ENCODE assay signal across 7 cellular contexts in the genomic region with DNA sequence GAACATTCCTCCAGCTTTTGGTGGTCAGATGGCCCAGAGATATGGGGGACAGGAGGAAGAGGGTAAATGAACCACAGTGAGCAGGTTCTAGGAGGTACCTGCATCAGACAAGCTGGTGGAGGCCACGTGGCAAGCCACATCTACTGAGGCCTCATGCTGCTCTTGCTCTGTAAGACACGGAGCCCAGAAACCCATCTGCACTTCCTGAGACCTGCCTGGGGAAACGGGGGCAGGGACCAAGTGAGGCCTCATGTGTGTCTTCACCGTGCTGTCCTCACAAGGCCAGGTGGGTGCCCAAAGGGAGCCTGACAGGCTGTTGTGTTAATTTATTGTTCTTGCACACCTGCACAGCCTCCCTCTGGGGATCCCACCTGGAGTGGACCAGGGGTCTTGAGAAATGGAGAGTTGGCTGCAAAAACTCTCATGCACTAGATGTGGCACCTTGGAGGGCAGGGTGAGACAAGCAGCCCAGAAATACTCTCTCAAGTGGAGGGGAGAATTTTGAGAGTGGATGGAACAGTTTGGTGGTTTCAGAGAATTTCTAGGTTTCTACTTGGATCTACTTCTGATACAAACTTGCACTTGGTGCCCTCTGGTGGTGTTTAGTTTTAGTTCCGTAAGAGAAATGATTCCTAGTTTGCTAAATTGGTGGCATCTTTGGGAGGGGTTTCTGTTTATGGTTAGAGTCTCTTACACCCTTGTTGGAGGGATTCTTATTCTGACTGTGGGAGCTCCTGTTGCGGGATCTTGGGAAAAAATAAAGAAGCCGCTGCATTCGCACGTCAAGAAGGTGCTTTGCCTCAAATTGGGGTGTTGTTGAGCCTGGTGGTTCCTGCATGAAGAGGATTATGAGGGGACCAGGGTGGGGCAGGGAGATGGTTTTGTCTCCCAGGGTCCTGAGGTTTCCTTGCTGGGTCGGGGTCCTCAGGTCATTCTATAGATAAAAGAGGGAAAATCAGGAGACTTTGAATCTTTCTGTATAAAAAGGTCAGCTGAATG. TPM values are rescaled to one million over a fixed set of nuclear protein-coding genes. Genes with fewer than 3 reads are reported as not detected.
DNase-seq lines count a peak whose midpoint lies in the region; TF ChIP-seq lines count a peak whose summit lies in the region.

No MANE protein-coding gene starts in this region.

- no peak overlapping the region for H3K4ac ChIP-seq in neuronal stem cell (ENCODE audit: low read length)

- H3K36me3 ChIP-seq in neuronal stem cell (replicated peaks in 1 of 2; ENCODE audit: control insufficient read depth in 2 of 2, insufficient read depth in 2 of 2, low read length in 2 of 2), result no peaks in the 10 kb centered on the region

- WGBS in neuronal stem cell (ENCODE audit: extremely low coverage in 2 of 2, insufficient read length in 2 of 2, insufficient replicate concordance in 1 of 2), 2 donors, result no CpG with 5 or more reads among the region's 10 CpGs

- H2BK120ac ChIP-seq in neuronal stem cell (ENCODE audit: low read depth, low read length), result no peak overlapping the region

- H3K4me2 ChIP-seq in neuronal stem cell (ENCODE audit: insufficient read depth, low read length, poor library complexity, severe bottlenecking), result no peak overlapping the region

- no peak overlapping the region for H3K23ac ChIP-seq in neuronal stem cell (ENCODE audit: low read depth, low read length, poor library complexity)

- H3K27me3 ChIP-seq in neuronal stem cell (ENCODE audit: control insufficient read depth in 3 of 3, insufficient read depth in 3 of 3, low read depth in 1 of 3, low read length in 3 of 3), result no peaks in the 10 kb centered on the region

- DNase-seq in DMS53 (lab: John Stamatoyannopoulos, UW) (peak; percentile 61), HEK293T (ENCODE audit: extremely low spot score) (peak; percentile 42), RPMI8226 (peak; percentile 64), epithelial cell of esophagus (ENCODE audit: low read depth) (peak; percentile 75), neuronal stem cell (ENCODE audit: low spot score) (peak; percentile 38), HuH-7.5 (ENCODE audit: low spot score) (no peak)
- DNase-seq in activated effector memory CD4-positive, alpha-beta T cell treated with Interleukin-2 at 50 U/mL for 16 hours, result no peak

- H3K4me3 ChIP-seq in epithelial cell of esophagus (ENCODE audit: low read length), result no peak overlapping the region
- no peak overlapping the region for H3K4me3 ChIP-seq in neuronal stem cell (ENCODE audit: low read length in 2 of 2)

- H3K18ac ChIP-seq in neuronal stem cell (ENCODE audit: low read length), result no peak overlapping the region

- no peak overlapping the region for H2BK5ac ChIP-seq in neuronal stem cell (ENCODE audit: low read length)

- no peak overlapping the region for H2AK5ac ChIP-seq in neuronal stem cell (ENCODE audit: low read depth, low read length)

- no peak overlapping the region for H2AFZ ChIP-seq in neuronal stem cell (ENCODE audit: low read length)

- POLR2A ChIA-PET in HEK293T (lab: Yijun Ruan, JAX), result no interaction called here

- CTCF ChIA-PET in HEK293T (lab: Yijun Ruan, JAX), result interaction anchor here (0.6 to 5.5 kb wide), 3 partner anchors 224 to 612 kb away, joined by 3 to 47 read pairs (median 4); no protein-coding TSS in a partner anchor

- no peaks in the 10 kb centered on the region for H3K4me1 ChIP-seq in neuronal stem cell (ENCODE audit: control insufficient read depth in 2 of 2, insufficient read depth in 1 of 2, low read depth in 1 of 2, low read length in 2 of 2)

- H4K8ac ChIP-seq in neuronal stem cell (ENCODE audit: low read depth, low read length), result no peak overlapping the region

- H3K27ac ChIP-seq in neuronal stem cell (replicated peaks; ENCODE audit: low read length), result no peak overlapping the region

- no peaks in the 10 kb centered on the region for H3K79me1 ChIP-seq in neuronal stem cell (ENCODE audit: low read depth, low read length)

- H3K14ac ChIP-seq in neuronal stem cell (ENCODE audit: low read length), result no peak overlapping the region

- no peaks in the 10 kb centered on the region for H3K9me3 ChIP-seq in neuronal stem cell (replicated peaks in 1 of 2; ENCODE audit: control insufficient read depth in 2 of 2, insufficient read depth in 1 of 2, low read depth in 1 of 2, low read length in 2 of 2)

- no peak overlapping the region for H2BK15ac ChIP-seq in neuronal stem cell (ENCODE audit: low read length)

- no peak overlapping the region for H4K91ac ChIP-seq in neuronal stem cell (ENCODE audit: low read depth, low read length, poor library complexity)

- TF ChIP-seq CTCF in epithelial cell of esophagus (IDR thresholded peaks at IDR 0.05; ENCODE audit: insufficient read depth, low read depth, low read length, missing control alignments), result peak; percentile 65

- no peak overlapping the region for H3K9ac ChIP-seq in neuronal stem cell (ENCODE audit: low read depth, low read length, poor library complexity)

- no peak overlapping the region for H2BK12ac ChIP-seq in neuronal stem cell (ENCODE audit: low read length)

TF ChIP-seq in HEK293T, 16 proteins besides CTCF, POLR2A, EP300 and RAD21:
- TF ChIP-seq LEF1 (IDR thresholded peaks at IDR 0.05; ENCODE audit: borderline replicate concordance) (no peak), BHLHE40 (IDR thresholded peaks at IDR 0.05; ENCODE audit: borderline replicate concordance) (no peak), ARNT (IDR thresholded peaks at IDR 0.05) (no peak), ZNF384 (IDR thresholded peaks at IDR 0.05) (no peak), FOXA1 (IDR thresholded peaks at IDR 0.05) (no peak), L3MBTL2 (conservative IDR thresholded peaks at IDR 0.05) (no peak)

RNA-seq across cellular contexts. Expression of a gene that starts 47.5 kb away (rescaled TPM):
- polyA plus RNA-seq in neuronal stem cell (2013, experiment 1 of 2), result not detected
- polyA plus RNA-seq in neuronal stem cell (2013, experiment 2 of 2), result not detected

Comparison
In these comparisons a context has a peak if more than half of its experiments do, and no peak if none do; other contexts are left out.
1. DNase-seq: peak in DMS53 (single experiment), HEK293T (single experiment), RPMI8226 (single experiment), epithelial cell of esophagus (single experiment) and neuronal stem cell (single experiment); none in HuH-7.5 (single experiment) and activated effector memory CD4-positive, alpha-beta T cell treated with Interleukin-2 at 50 U/mL for 16 hours (single experiment).